ENCODE assay signal across 8 cellular contexts in the genomic region with DNA sequence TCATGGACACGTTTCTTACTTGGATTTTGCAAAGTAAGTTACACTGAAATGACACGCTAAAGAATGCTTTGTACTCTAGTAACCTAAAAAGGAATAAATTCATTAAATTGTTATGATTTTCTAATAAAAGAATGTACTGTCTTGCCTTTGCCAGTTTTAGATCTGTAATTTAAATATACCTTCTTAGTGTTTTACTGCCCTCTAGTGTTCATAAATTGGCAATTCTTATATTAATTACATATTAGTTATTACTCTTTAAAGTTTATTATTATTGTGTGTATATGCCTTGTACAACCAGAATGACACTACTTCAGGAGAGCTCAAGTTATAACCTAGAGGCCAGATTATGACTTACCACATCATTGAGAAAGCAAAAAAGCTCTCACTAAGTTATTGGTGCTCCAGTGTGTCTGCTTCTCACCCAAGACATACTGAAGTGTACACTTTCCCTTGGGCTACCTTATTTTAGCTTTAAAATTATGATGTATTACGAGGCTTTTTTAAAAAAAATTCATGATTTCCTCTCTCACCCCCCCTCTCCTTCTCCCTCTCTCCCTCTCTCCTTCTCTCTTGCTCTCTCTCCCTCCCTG.
DNase-seq lines count a peak whose midpoint lies in the region; ATAC-seq and TF ChIP-seq lines count a peak whose summit lies in the region.

No MANE protein-coding gene starts in this region.

- no peak for ATAC-seq in HG03457 (IDR thresholded peaks at IDR 0.05; ENCODE audit: unreplicated experiment)

- peak; percentile 49 for TF ChIP-seq RAD21 in Ishikawa (IDR thresholded peaks at IDR 0.05; ENCODE audit: low read depth)

- H3K27me3 Mint-ChIP-seq in activated CD4-positive, alpha-beta memory T cell treated with anti-CD3 and anti-CD28 coated beads, Interleukin-2, amount 10 ng/mL, durations not matched to agents 7 days and 5 days, result no peaks in the 10 kb centered on the region
- no peaks in the 10 kb centered on the region for H3K27me3 Mint-ChIP-seq in activated T-helper 2 cell treated with anti-CD3 and anti-CD28 coated beads, Interferon-gamma antibody, Interleukin-2, Interleukin-4, amounts not matched to agents 10 μg/mL and 5 μg/mL and 100 μg/mL, durations not matched to agents 14 hours and 24 hours and 36 hours (ENCODE audit: low read depth)

- POLR2A ChIA-PET in activated CD4-positive, alpha-beta memory T cell treated with anti-CD3 and anti-CD28 coated beads, Interleukin-2, amount 10 ng/mL, durations not matched to agents 7 days and 5 days (lab: Charles Lee), result interaction anchor here (1.4 kb wide), 1 partner anchor 170 kb away, joined by 3 read pairs; a partner anchor contains a TSS

- CTCF ChIA-PET in activated CD4-positive, alpha-beta memory T cell treated with anti-CD3 and anti-CD28 coated beads, Interleukin-2, amount 10 ng/mL, durations not matched to agents 7 days and 5 days (lab: Charles Lee), result interaction anchor here (0.8 to 3.8 kb wide), 14 partner anchors 9 to 610 kb away, joined by 3 to 40 read pairs (median 4); a partner anchor contains a TSS

- no peaks in the 10 kb centered on the region for H3K36me3 Mint-ChIP-seq in activated CD4-positive, alpha-beta memory T cell treated with anti-CD3 and anti-CD28 coated beads, Interleukin-2, amount 10 ng/mL, durations not matched to agents 7 days and 5 days (ENCODE audit: low read depth)
- H3K36me3 Mint-ChIP-seq in activated T-helper 2 cell treated with anti-CD3 and anti-CD28 coated beads, Interferon-gamma antibody, Interleukin-2, Interleukin-4, amounts not matched to agents 10 μg/mL and 5 μg/mL and 100 μg/mL, durations not matched to agents 14 hours and 24 hours and 36 hours (ENCODE audit: low read depth), result no peaks in the 10 kb centered on the region

- no peak overlapping the region for H3K27ac Mint-ChIP-seq in activated CD4-positive, alpha-beta memory T cell treated with anti-CD3 and anti-CD28 coated beads, Interleukin-2, amount 10 ng/mL, durations not matched to agents 7 days and 5 days
- no peak overlapping the region for H3K27ac Mint-ChIP-seq in activated T-helper 2 cell treated with anti-CD3 and anti-CD28 coated beads, Interferon-gamma antibody, Interleukin-2, Interleukin-4, amounts not matched to agents 10 μg/mL and 5 μg/mL and 100 μg/mL, durations not matched to agents 14 hours and 24 hours and 36 hours

- H3K4me3 Mint-ChIP-seq in activated CD4-positive, alpha-beta memory T cell treated with anti-CD3 and anti-CD28 coated beads, Interleukin-2, amount 10 ng/mL, durations not matched to agents 7 days and 5 days, result no peak overlapping the region
- no peak overlapping the region for H3K4me3 Mint-ChIP-seq in activated T-helper 2 cell treated with anti-CD3 and anti-CD28 coated beads, Interferon-gamma antibody, Interleukin-2, Interleukin-4, amounts not matched to agents 10 μg/mL and 5 μg/mL and 100 μg/mL, durations not matched to agents 14 hours and 24 hours and 36 hours (ENCODE audit: low read depth)

- intact Hi-C loops in activated T-helper 2 cell treated with anti-CD3 and anti-CD28 coated beads, Interferon-gamma antibody, Interleukin-2, Interleukin-4, amounts not matched to agents 10 μg/mL and 5 μg/mL and 100 μg/mL, durations not matched to agents 14 hours and 24 hours and 36 hours (cut with micrococcal nuclease), result loop anchor here (1.0 to 10.0 kb wide), 4 partner anchors 60 to 380 kb away; a partner anchor contains a TSS

- TF ChIP-seq EP300 in Ishikawa (IDR thresholded peaks at IDR 0.05; ENCODE audit: borderline replicate concordance), result no peak

- H3K9me3 Mint-ChIP-seq in activated CD4-positive, alpha-beta memory T cell treated with anti-CD3 and anti-CD28 coated beads, Interleukin-2, amount 10 ng/mL, durations not matched to agents 7 days and 5 days, result no peaks in the 10 kb centered on the region
- no peaks in the 10 kb centered on the region for H3K9me3 Mint-ChIP-seq in activated T-helper 2 cell treated with anti-CD3 and anti-CD28 coated beads, Interferon-gamma antibody, Interleukin-2, Interleukin-4, amounts not matched to agents 10 μg/mL and 5 μg/mL and 100 μg/mL, durations not matched to agents 14 hours and 24 hours and 36 hours

- peaks cover 6% of the 10 kb centered on the region for H3K4me1 Mint-ChIP-seq in activated CD4-positive, alpha-beta memory T cell treated with anti-CD3 and anti-CD28 coated beads, Interleukin-2, amount 10 ng/mL, durations not matched to agents 7 days and 5 days
- peaks cover 22% of the 10 kb centered on the region for H3K4me1 Mint-ChIP-seq in activated T-helper 2 cell treated with anti-CD3 and anti-CD28 coated beads, Interferon-gamma antibody, Interleukin-2, Interleukin-4, amounts not matched to agents 10 μg/mL and 5 μg/mL and 100 μg/mL, durations not matched to agents 14 hours and 24 hours and 36 hours (ENCODE audit: low read depth)

- peak; percentile 23 for DNase-seq in EL
- peak; percentile 30 for DNase-seq in RPMI8226
- peak; percentile 47 for DNase-seq in fibroblast of gingiva (ENCODE audit: low read depth)
- peak; percentile 11 for DNase-seq in retina
- no peak for DNase-seq in activated CD4-positive, alpha-beta memory T cell treated with anti-CD3 and anti-CD28 coated beads, Interleukin-2, amount 10 ng/mL, durations not matched to agents 7 days and 5 days
- DNase-seq in activated T-helper 2 cell treated with anti-CD3 and anti-CD28 coated beads, Interferon-gamma antibody, Interleukin-2, Interleukin-4, amounts not matched to agents 10 μg/mL and 5 μg/mL and 100 μg/mL, durations not matched to agents 14 hours and 24 hours and 36 hours (ENCODE audit: low spot score), result no peak

TF ChIP-seq in Ishikawa, 13 proteins besides CTCF, POLR2A, EP300 and RAD21:
- TF ChIP-seq CEBPB (IDR thresholded peaks at IDR 0.05), result no peak
- TF ChIP-seq, protein P1, sequence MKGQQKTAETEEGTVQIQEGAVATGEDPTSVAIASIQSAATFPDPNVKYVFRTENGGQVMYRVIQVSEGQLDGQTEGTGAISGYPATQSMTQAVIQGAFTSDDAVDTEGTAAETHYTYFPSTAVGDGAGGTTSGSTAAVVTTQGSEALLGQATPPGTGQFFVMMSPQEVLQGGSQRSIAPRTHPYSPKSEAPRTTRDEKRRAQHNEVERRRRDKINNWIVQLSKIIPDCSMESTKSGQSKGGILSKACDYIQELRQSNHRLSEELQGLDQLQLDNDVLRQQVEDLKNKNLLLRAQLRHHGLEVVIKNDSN (IDR thresholded peaks at IDR 0.05), result no peak
- TF ChIP-seq NFIC (IDR thresholded peaks at IDR 0.05), result no peak
- TF ChIP-seq TEAD4 (IDR thresholded peaks at IDR 0.05), result no peak
- TF ChIP-seq TCF12 (IDR thresholded peaks at IDR 0.05; ENCODE audit: low read depth), result no peak
- TF ChIP-seq, protein P2, sequence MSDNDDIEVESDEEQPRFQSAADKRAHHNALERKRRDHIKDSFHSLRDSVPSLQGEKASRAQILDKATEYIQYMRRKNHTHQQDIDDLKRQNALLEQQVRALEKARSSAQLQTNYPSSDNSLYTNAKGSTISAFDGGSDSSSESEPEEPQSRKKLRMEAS (IDR thresholded peaks at IDR 0.05), result no peak
- TF ChIP-seq FOXM1 (IDR thresholded peaks at IDR 0.05; ENCODE audit: borderline replicate concordance, low read depth), result no peak
- TF ChIP-seq TAF1 (IDR thresholded peaks at IDR 0.05; ENCODE audit: low read depth), result no peak
- no peak for TF ChIP-seq EGR1 (IDR thresholded peaks at IDR 0.05)

Comparison
In these comparisons a context has a peak if more than half of its experiments do, and no peak if none do; other contexts are left out.
1. DNase-seq: peak in EL (single experiment), RPMI8226 (single experiment), fibroblast of gingiva (single experiment) and retina (single experiment); none in activated CD4-positive, alpha-beta memory T cell treated with anti-CD3 and anti-CD28 coated beads, Interleukin-2, amount 10 ng/mL, durations not matched to agents 7 days and 5 days (single experiment) and activated T-helper 2 cell treated with anti-CD3 and anti-CD28 coated beads, Interferon-gamma antibody, Interleukin-2, Interleukin-4, amounts not matched to agents 10 μg/mL and 5 μg/mL and 100 μg/mL, durations not matched to agents 14 hours and 24 hours and 36 hours (single experiment).